1 cellular context compared by ENCODE assay signal in genomic region chr2:132670104-132670960, GRCh38.
TF ChIP-seq lines count a peak whose summit lies in the region.

Gene LYPD1 (minus strand): TSS chr2:132670205. CDS start chr2:132669932, 273 bp downstream.

TF ChIP-seq in HCT116, 20 proteins besides CTCF, POLR2A, EP300 and RAD21 (continued from another document):
- TF ChIP-seq REST (IDR thresholded peaks at IDR 0.05; ENCODE audit: low read depth), result no peak
- TF ChIP-seq ZBTB33 (IDR thresholded peaks at IDR 0.05; ENCODE audit: extremely low read depth, insufficient replicate concordance, low read length), result no peak
- no peak for TF ChIP-seq EZH2 (IDR thresholded peaks at IDR 0.05)
- no peak for TF ChIP-seq SIN3A (IDR thresholded peaks at IDR 0.05; ENCODE audit: low read depth)
- no peak for TF ChIP-seq EZH2phosphoT487 (IDR thresholded peaks at IDR 0.05; ENCODE audit: borderline replicate concordance)
- TF ChIP-seq CBX3 (IDR thresholded peaks at IDR 0.05; ENCODE audit: low read depth), result no peak
- no peak for TF ChIP-seq SP1 (IDR thresholded peaks at IDR 0.05; ENCODE audit: low read depth)
- TF ChIP-seq EGR1 (IDR thresholded peaks at IDR 0.05; ENCODE audit: low read depth), result no peak
